In the genomic region with DNA sequence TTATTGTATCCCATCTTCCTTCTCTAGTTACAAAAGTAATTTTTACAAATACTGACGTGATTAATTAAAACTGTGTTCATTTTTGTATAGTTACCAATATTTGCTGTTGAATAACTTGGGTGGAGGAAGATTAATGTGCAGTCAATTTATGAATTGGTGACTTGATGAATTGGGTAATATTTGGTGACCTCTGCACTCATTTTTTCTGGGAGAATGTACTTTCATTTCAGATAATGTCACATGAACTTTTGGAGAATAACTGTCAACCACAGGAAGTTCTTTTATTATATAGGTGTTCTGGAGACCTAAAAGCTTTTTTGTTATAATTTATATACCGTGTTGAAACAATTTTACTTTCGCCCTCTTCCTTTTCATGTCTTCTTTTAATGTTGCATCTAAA, we compare ENCODE assay signal across 20 cellular contexts. TPM values are rescaled to one million over a fixed set of nuclear protein-coding genes. Genes with fewer than 3 reads are reported as not detected.
DNase-seq lines count a peak whose midpoint lies in the region; ATAC-seq, FAIRE-seq and TF ChIP-seq lines count a peak whose summit lies in the region.
"Had no signal": no experiment of that assay in that cellular context is flagged by ENCODE, and none has a peak within 500 bp of the region (broad histone marks: within the 10 kb centered on the region; RNA-seq: fewer than 3 reads in every experiment).

No MANE protein-coding gene starts in this region.

- H3K27me3 Mint-ChIP-seq in natural killer cell treated with Interleukin-12 subunit alpha and Interleukin-12 subunit beta and Interleukin-15 and Interleukin-18, amount 100 ng/mL, for 72 hours: no peaks in the 10 kb centered on the region

- BruUV-seq in GM12878 (replicated peaks; lab: Mats Ljungman, UMichigan): no TSS peak

- no peak for TF ChIP-seq RAD21 in GM12878 (IDR thresholded peaks at IDR 0.05; ENCODE audit: insufficient read depth, low read depth, low read length)

- in situ Hi-C loops in GM12878 (cut with MboI) (no loop called here), G401 (cut with HindIII; ENCODE audit: low sequenced_read_pairs) (no loop called here), gastrocnemius medialis (cut with MboI; ENCODE audit: low sequenced_read_pairs in 4 of 4) (no loop called here)

- peak; percentile 31; the same call in 1 of the 3 replicates for ATAC-seq in DND-41 (ENCODE audit: insufficient read depth, low read depth)
- ATAC-seq in GM12878: peak; percentile 11; the same call in 2 of the 3 replicates
- ATAC-seq in natural killer cell treated with Interleukin-12 subunit alpha and Interleukin-12 subunit beta and Interleukin-15 and Interleukin-18, amount 100 ng/mL, for 72 hours: no peak
- ATAC-seq in GM18907 (IDR thresholded peaks at IDR 0.05; ENCODE audit: unreplicated experiment): no peak
- ATAC-seq in gastrocnemius medialis: no peak
- ATAC-seq: GM23338, HCT116, K562 had no signal

- TF ChIP-seq EP300 in GM12878 (IDR thresholded peaks at IDR 0.05; ENCODE audit: borderline replicate concordance in 1 of 2, control insufficient read depth in 1 of 2, low read depth in 2 of 2, low read length in 2 of 2): no peak

- CTCF ChIA-PET in GM12878 (lab: Yijun Ruan, JAX): interaction anchor here (0.7 to 3.0 kb wide), 7 partner anchors 10 to 49 kb away, joined by 3 to 15 read pairs (median 7); no protein-coding TSS in a partner anchor

- peak overlapping the region; percentile 13; the same call in 1 of the 2 replicates for H3K9ac ChIP-seq in DND-41 (ENCODE audit: low read depth, low read length)
- H3K9ac ChIP-seq in GM12878 (ENCODE audit: control insufficient read depth, insufficient read depth, low read length): no peak overlapping the region
- H3K9ac ChIP-seq: BLaER1 treated with 17β-estradiol and CSF1 and Interleukin-3, amounts not matched to agents 10 nM and 100 nM had no signal

- H3K79me2 ChIP-seq in ACC112 (ENCODE audit: control insufficient read depth, insufficient read depth, low read length, unreplicated experiment) (no peaks in the 10 kb centered on the region), DND-41 (ENCODE audit: insufficient read depth, low read length) (no peaks in the 10 kb centered on the region), GM12878 (ENCODE audit: control insufficient read depth, insufficient read depth, low read length) (no peaks in the 10 kb centered on the region)

- H3K36me3 ChIP-seq in ACC112 (ENCODE audit: insufficient read depth, low read length): 0 out of 2 replicates have a peak, but pooled peaks cover 2% of the 10 kb centered on the region
- H3K36me3 ChIP-seq in DND-41 (ENCODE audit: insufficient read depth, low read length): peaks cover 8% of the 10 kb centered on the region; the same call in 1 of the 2 replicates
- no peaks in the 10 kb centered on the region; a peak in 1 of 4 replicates for H3K36me3 ChIP-seq in GM12878 (ENCODE audit: control insufficient read depth in 2 of 2, insufficient read depth in 2 of 2, low read length in 1 of 2)
- H3K36me3 ChIP-seq in gastrocnemius medialis: peaks cover 0 to 13% of the 10 kb centered on the region in 2 donors

- RAD21 ChIA-PET in GM12878 (lab: Charles Lee; ENCODE audit: unreplicated experiment): interaction anchor here (0.6 to 3.2 kb wide), 9 partner anchors 10 to 84 kb away, joined by 3 to 21 read pairs (median 10); no protein-coding TSS in a partner anchor

- peaks cover 7% of the 10 kb centered on the region for H3K9me3 Mint-ChIP-seq in natural killer cell treated with Interleukin-12 subunit alpha and Interleukin-12 subunit beta and Interleukin-15 and Interleukin-18, amount 100 ng/mL, for 72 hours

- H3K4me3 ChIP-seq in ACC112 (ENCODE audit: low read depth, low read length) (no peak overlapping the region), DND-41 (ENCODE audit: low read depth in 1 of 2, low read length in 2 of 2) (no peak overlapping the region), GM12878 (no peak overlapping the region), gastrocnemius medialis (no peak overlapping the region)
- H3K4me3 ChIP-seq: BLaER1 treated with 17β-estradiol and CSF1 and Interleukin-3, amounts not matched to agents 10 nM and 100 nM; GM23338; K562; PC-9 had no signal

- peak overlapping the region; percentile 44 to 48 for H3K27ac Mint-ChIP-seq in natural killer cell treated with Interleukin-12 subunit alpha and Interleukin-12 subunit beta and Interleukin-15 and Interleukin-18, amount 100 ng/mL, for 72 hours
- H3K27ac Mint-ChIP-seq: GM23338 had no signal

- H4K20me1 ChIP-seq in DND-41 (ENCODE audit: insufficient read depth, low read length) (no peaks in the 10 kb centered on the region), GM12878 (ENCODE audit: control insufficient read depth, insufficient read depth) (no peaks in the 10 kb centered on the region)
- H4K20me1 ChIP-seq: BLaER1 treated with 17β-estradiol and CSF1 and Interleukin-3, amounts not matched to agents 10 nM and 100 nM had no signal

- no peak for TF ChIP-seq POLR2A in GM12878 (IDR thresholded peaks at IDR 0.05; ENCODE audit: low read depth, low read length)
- TF ChIP-seq POLR2A in gastrocnemius medialis (IDR thresholded peaks at IDR 0.05): no peak

- POLR2A ChIA-PET in GM12878 (lab: Charles Lee): interaction anchor here (0.5 to 1.8 kb wide), 3 partner anchors 10 to 31 kb away, joined by 3 to 10 read pairs (median 5); no protein-coding TSS in a partner anchor

- peak overlapping the region; percentile 27; the same call in 1 of the 2 replicates for H3K27ac ChIP-seq in ACC112 (ENCODE audit: low read depth, low read length)
- H3K27ac ChIP-seq in DND-41 (ENCODE audit: low read length): peak overlapping the region; percentile 58
- H3K27ac ChIP-seq in GM12878 (ENCODE audit: control insufficient read depth, insufficient read depth): peak overlapping the region; percentile 42; the same call in 1 of the 2 replicates
- H3K27ac ChIP-seq in gastrocnemius medialis: no peak overlapping the region
- H3K27ac ChIP-seq: BLaER1 treated with 17β-estradiol and CSF1 and Interleukin-3, amounts not matched to agents 10 nM and 100 nM; PC-9; RWPE1 had no signal

- WGBS in GM12878 (ENCODE audit: insufficient coverage, insufficient replicate concordance, low lambda C conversion rate, missing lambda C conversion rate): 94% methylated on average over 3 of the region's 3 CpGs

- intact Hi-C loops in GM12878 (cut with micrococcal nuclease; ENCODE audit: unreplicated experiment): no loop called here
- intact Hi-C loops in gastrocnemius medialis (cut with DNase I; ENCODE audit: low total_unique reads): no loop called here

- H3K27me3 ChIP-seq in ACC112 (ENCODE audit: insufficient read depth, low read length): no peaks in the 10 kb centered on the region
- H3K27me3 ChIP-seq in DND-41 (ENCODE audit: insufficient read depth, low read length, poor library complexity): no peaks in the 10 kb centered on the region
- H3K27me3 ChIP-seq in GM12878 (replicated peaks in 1 of 2; ENCODE audit: control insufficient read depth in 2 of 2, insufficient read depth in 2 of 2, low read length in 1 of 2): no peaks in the 10 kb centered on the region
- H3K27me3 ChIP-seq in gastrocnemius medialis: no peaks in the 10 kb centered on the region
- H3K27me3 ChIP-seq: BLaER1 treated with 17β-estradiol and CSF1 and Interleukin-3, amounts not matched to agents 10 nM and 100 nM had no signal

- no peak for DNase-seq in DND-41
- DNase-seq in GM12878 (ENCODE audit: low read depth, low spot score): no peak
- DNase-seq in natural killer cell treated with Interleukin-12 subunit alpha and Interleukin-12 subunit beta and Interleukin-15 and Interleukin-18, amount 100 ng/mL, for 72 hours (ENCODE audit: low spot score): no peak
- DNase-seq in DMS53 (lab: John Stamatoyannopoulos, UW): no peak
- no peak for DNase-seq in G401 (ENCODE audit: low spot score)
- DNase-seq in gastrocnemius medialis: no peak
- DNase-seq: NCI-H1417, NCI-H187, NCI-H2107, NCI-H510A treated with DMSO at 0.1 percent for 48 hours, NCI-H82, PC-9 had no signal

- no peak for FAIRE-seq in GM12878 (lab: Jason Lieb, UNC)
- FAIRE-seq: GM12891, K562 had no signal

- H3K9me3 ChIP-seq in DND-41 (ENCODE audit: insufficient read depth, low read length, severe bottlenecking) (no peaks in the 10 kb centered on the region), GM12878 (replicated peaks; ENCODE audit: control insufficient read depth, insufficient read depth, low read length) (no peaks in the 10 kb centered on the region; the same call in 2 of the 3 replicates), gastrocnemius medialis (no peaks in the 10 kb centered on the region)

- SMC1A ChIA-PET in GM12878 (lab: Charles Lee; ENCODE audit: uncharacterized antibody, unreplicated experiment): interaction anchor here (0.7 to 3.8 kb wide), 20 partner anchors 16 to 186 kb away, joined by 3 to 29 read pairs (median 5); no protein-coding TSS in a partner anchor

- H3K4me3 Mint-ChIP-seq in natural killer cell treated with Interleukin-12 subunit alpha and Interleukin-12 subunit beta and Interleukin-15 and Interleukin-18, amount 100 ng/mL, for 72 hours: peak overlapping the region; percentile 11
- H3K4me3 Mint-ChIP-seq: GM23338 had no signal

- peaks cover 10 to 27% of the 10 kb centered on the region in 2 donors for H3K4me1 Mint-ChIP-seq in natural killer cell treated with Interleukin-12 subunit alpha and Interleukin-12 subunit beta and Interleukin-15 and Interleukin-18, amount 100 ng/mL, for 72 hours (ENCODE audit: low read depth in 2 of 2)
- H3K4me1 Mint-ChIP-seq: GM23338 had no signal

- H2AFZ ChIP-seq in ACC112 (ENCODE audit: low read length, unreplicated experiment) (no peak overlapping the region), DND-41 (ENCODE audit: low read depth, low read length) (no peak overlapping the region), GM12878 (ENCODE audit: control insufficient read depth, low read depth, low read length) (no peak overlapping the region)
- H2AFZ ChIP-seq: GM23338, PC-9 had no signal

- peak overlapping the region; percentile 11; the same call in 1 of the 2 replicates for H3K4me2 ChIP-seq in DND-41 (ENCODE audit: insufficient read depth, low read length)
- no peak overlapping the region for H3K4me2 ChIP-seq in GM12878 (ENCODE audit: control insufficient read depth, insufficient read depth)
- H3K4me2 ChIP-seq: BLaER1 treated with 17β-estradiol and CSF1 and Interleukin-3, amounts not matched to agents 10 nM and 100 nM; GM23338; PC-9 had no signal

- H3K4me1 ChIP-seq in ACC112 (ENCODE audit: control insufficient read depth, insufficient read depth, low read length, unreplicated experiment) (peaks cover 22% of the 10 kb centered on the region), DND-41 (ENCODE audit: insufficient read depth, low read length) (peaks cover 33% of the 10 kb centered on the region), GM12878 (ENCODE audit: control insufficient read depth, insufficient read depth, low read length) (peaks cover 14% of the 10 kb centered on the region), gastrocnemius medialis (no peaks in the 10 kb centered on the region)

- peaks cover 13% of the 10 kb centered on the region for H3K36me3 Mint-ChIP-seq in natural killer cell treated with Interleukin-12 subunit alpha and Interleukin-12 subunit beta and Interleukin-15 and Interleukin-18, amount 100 ng/mL, for 72 hours

- TF ChIP-seq CTCF in DND-41 (IDR thresholded peaks at IDR 0.05; ENCODE audit: borderline replicate concordance, extremely low read depth, low read length, poor library complexity, severe bottlenecking): no peak
- no peak for TF ChIP-seq CTCF in GM12878 (IDR thresholded peaks at IDR 0.05 in 2 of 3, conservative IDR thresholded peaks at IDR 0.05 in 1 of 3; ENCODE audit: control insufficient read depth in 2 of 3, extremely low read depth in 1 of 3, insufficient read depth in 1 of 3, low read depth in 3 of 3, low read length in 3 of 3)
- no peak for TF ChIP-seq CTCF in gastrocnemius medialis (IDR thresholded peaks at IDR 0.05 in 4 of 5, conservative IDR thresholded peaks at IDR 0.05 in 1 of 5)

RNA-seq across cellular contexts. Expression of a gene that starts 26.4 kb away (rescaled TPM):
- 108 and 128 TPM in 2 replicates for total RNA-seq in GM12878 (2013; cell fraction: nucleolus; rRNA removed)
- total RNA-seq in GM12878 (2014; rRNA removed) (9.0 and 9.3 TPM in 2 replicates), GM12878 (2014; rRNA removed; fragmentation: Illumina TruSeq; extraction: Trizol) (15.6 and 18.8 TPM in 2 replicates), GM12878 (2021) (9.6 and 11.9 TPM in 2 replicates), gastrocnemius medialis (1 to 10 TPM; 3.2 to 7.7 (median 6.1) TPM)
- polyA plus RNA-seq in GM12878 (2011; ENCODE audit: low read depth): 2.9 TPM
- polyA plus RNA-seq in GM12878 (2011; rRNA removed) (11.6 and 22.0 TPM in 2 replicates), GM12878 (2014; fragmentation: Illumina TruSeq; extraction: Trizol) (12.7 and 15.9 TPM in 2 replicates), GM12878 (2014; fragmentation: Nextera tagmentation; extraction: Ambion mirVana) (1 to 10 TPM; 3.6 to 5.5 TPM), GM12878 (2014; rRNA removed) (5.7 and 6.7 TPM in 2 replicates), GM12878 (2016; fragmentation: Nextera tagmentation; extraction: Ambion mirVana) (10 to 100 TPM in 1 of 2 experiments, 1 to 10 TPM in 1; 9.6 to 11.6 TPM)
- polyA plus RNA-seq in GM12878 (2011; cell fraction: cytosol; rRNA removed): 3.5 and 4.1 TPM in 2 replicates
- 12.5 and 16.1 TPM in 2 replicates for polyA plus RNA-seq in GM12878 (2011; cell fraction: nucleus; rRNA removed)
- 5.9 and 6.6 TPM in 2 replicates for polyA plus RNA-seq in GM12878 (2012)
- polyA minus RNA-seq in GM12878 (2011; rRNA and poly(A)+ RNA removed): 14.5 and 14.6 TPM in 2 replicates
- polyA minus RNA-seq in GM12878 (2011; cell fraction: cytosol; rRNA and poly(A)+ RNA removed): 3.2 and 5.7 TPM in 2 replicates
- 18.6 and 19.5 TPM in 2 replicates for polyA minus RNA-seq in GM12878 (2011; cell fraction: nucleus; rRNA and poly(A)+ RNA removed)
- total RNA-seq in natural killer cell treated with Interleukin-12 subunit alpha and Interleukin-12 subunit beta and Interleukin-15 and Interleukin-18, amount 100 ng/mL, for 72 hours: 10 to 100 TPM; 18.6 to 26.2 TPM
- 15.1 and 21.9 TPM in 2 replicates for total RNA-seq in G401 (2014; rRNA removed; shearing (Covaris generic))

Comparison
In these comparisons a context has a peak if more than half of its experiments do, and no peak if none do; other contexts are left out.
1. H3K27ac ChIP-seq: peak in ACC112 (single experiment), DND-41 (single experiment) and GM12878 (single experiment); none in gastrocnemius medialis (0 of 4).
2. ATAC-seq: peak in DND-41 (single experiment) and GM12878 (single experiment); none in natural killer cell treated with Interleukin-12 subunit alpha and Interleukin-12 subunit beta and Interleukin-15 and Interleukin-18, amount 100 ng/mL, for 72 hours (0 of 2), GM18907 (single experiment) and gastrocnemius medialis (0 of 2).